Comparison of ENCODE assay signal across 8 cellular contexts in the genomic region with DNA sequence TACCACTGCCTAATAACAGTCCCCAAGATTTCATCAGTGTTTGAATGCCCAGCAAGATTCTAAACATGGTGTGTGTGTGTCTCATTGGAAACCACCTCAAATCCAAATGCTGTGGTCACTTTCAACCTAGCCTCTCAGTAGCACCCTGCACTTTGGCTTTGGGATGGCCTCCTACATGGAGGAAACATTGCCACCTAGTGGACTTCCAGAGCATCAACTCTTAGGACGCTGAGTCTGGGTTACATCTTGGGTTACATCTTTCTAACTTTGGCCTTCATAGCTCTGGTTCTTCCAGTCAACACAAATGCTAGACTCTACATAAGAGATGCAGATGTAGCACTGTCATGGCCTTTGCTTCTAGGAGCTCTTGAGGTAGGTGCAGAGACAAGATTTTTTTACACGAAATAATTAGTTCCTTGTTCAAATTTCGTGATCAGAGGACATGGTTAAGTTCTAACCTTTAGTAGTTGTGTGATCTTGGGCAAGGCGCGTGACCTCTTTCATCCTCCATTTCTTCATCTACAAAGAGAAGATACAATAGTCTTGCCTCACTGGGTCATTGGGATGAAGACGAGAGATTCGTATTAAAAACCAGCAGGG.
A peak's percentile ranks its signal among the peaks of the same experiment; 100 is the strongest.
DNase-seq lines count a peak whose midpoint lies in the region; ATAC-seq and TF ChIP-seq lines count a peak whose summit lies in the region.

No MANE protein-coding gene starts in this region.

- in situ Hi-C loops in G401 (cut with HindIII; ENCODE audit: low sequenced_read_pairs): no loop called here

- H4K20me1 ChIP-seq in Karpas-422 (ENCODE audit: insufficient read depth, low read depth, low read length): no peaks in the 10 kb centered on the region
- H4K20me1 ChIP-seq in PC-9 (ENCODE audit: insufficient read depth): no peaks in the 10 kb centered on the region

- H3K4me1 ChIP-seq in Karpas-422 (ENCODE audit: low read length) (no peaks in the 10 kb centered on the region), PC-9 (replicated peaks; ENCODE audit: insufficient read depth) (no peaks in the 10 kb centered on the region), right lobe of liver (no peaks in the 10 kb centered on the region), aorta (ENCODE audit: control insufficient read depth in 1 of 2, insufficient read depth in 2 of 2, low read length in 2 of 2) (no peaks in the 10 kb centered on the region)

- WGBS in right lobe of liver (ENCODE audit: insufficient coverage, low coverage, low lambda C conversion rate, missing lambda C conversion rate): 57% methylated on average over 7 of the region's 7 CpGs
- WGBS in aorta, 2 donors: 79 to 82% methylated on average over 7 of the region's 7 CpGs

- H3K9me3 ChIP-seq in Karpas-422 (ENCODE audit: low read length) (no peaks in the 10 kb centered on the region), PC-9 (ENCODE audit: insufficient read depth, low read depth) (no peaks in the 10 kb centered on the region), right lobe of liver (no peaks in the 10 kb centered on the region), aorta (ENCODE audit: control insufficient read depth, low read length) (peaks cover 2% of the 10 kb centered on the region)

- no TSS peak for BruUV-seq in PC-9 (replicated peaks; lab: Mats Ljungman, UMichigan)

- no peak for TF ChIP-seq POLR2A in right lobe of liver (IDR thresholded peaks at IDR 0.05)

- no peaks in the 10 kb centered on the region for H3K36me3 ChIP-seq in Karpas-422 (ENCODE audit: insufficient read depth, low read length)
- no peaks in the 10 kb centered on the region for H3K36me3 ChIP-seq in PC-9 (ENCODE audit: low read depth)
- H3K36me3 ChIP-seq in right lobe of liver: no peaks in the 10 kb centered on the region
- no peaks in the 10 kb centered on the region for H3K36me3 ChIP-seq in aorta (ENCODE audit: control insufficient read depth in 1 of 2, insufficient read depth in 2 of 2, low read length in 1 of 2)

- H2AFZ ChIP-seq in Karpas-422 (ENCODE audit: low read length) (no peak overlapping the region), PC-9 (no peak overlapping the region)

- intact Hi-C loops in PC-9 (cut with micrococcal nuclease; ENCODE audit: unreplicated experiment) (loop anchor here (1.0 to 10.0 kb wide), 8 partner anchors 263 to 1343 kb away; partner anchors contain the start of genes FLVCR2 and IFT43), right lobe of liver (cut with DNase I) (no loop called here), aorta (cut with DNase I) (loop anchor here in 1 of 2 donors (5.0 kb wide), 1 partner anchor 190 kb away; no protein-coding TSS in a partner anchor)

- no peak overlapping the region for H3K4me2 ChIP-seq in Karpas-422 (ENCODE audit: low read depth, low read length, poor library complexity, severe bottlenecking)
- no peak overlapping the region for H3K4me2 ChIP-seq in PC-9

- H3K79me2 ChIP-seq in Karpas-422 (ENCODE audit: low read length) (no peaks in the 10 kb centered on the region), PC-9 (ENCODE audit: low read depth) (no peaks in the 10 kb centered on the region)

- ATAC-seq in right lobe of liver (peak; percentile 83 to 92 (median 88)), aorta (ENCODE audit: low FRiP score) (peak; percentile 65), GM21723 (IDR thresholded peaks at IDR 0.05; ENCODE audit: unreplicated experiment) (no peak)

- DNase-seq in A172 (ENCODE audit: low spot score): peak; percentile 50
- DNase-seq in G401 (ENCODE audit: low spot score): peak; percentile 48
- DNase-seq in Karpas-422: peak; percentile 87
- peak; percentile 47 to 52 for DNase-seq in PC-9
- DNase-seq in coronary artery (ENCODE audit: low spot score): no peak
- peak in 1 of 3 donors; percentile 50 for DNase-seq in right lobe of liver
- no peak for DNase-seq in aorta

- POLR2A ChIA-PET in PC-9 (lab: Charles Lee; ENCODE audit: unreplicated experiment): no interaction called here

- H3K27ac ChIP-seq in Karpas-422 (ENCODE audit: low read length) (no peak overlapping the region), PC-9 (no peak overlapping the region), coronary artery (no peak overlapping the region), right lobe of liver (no peak overlapping the region), aorta (ENCODE audit: low read depth in 1 of 2, low read length in 2 of 2) (no peak overlapping the region)

- no peak overlapping the region for H3K9ac ChIP-seq in Karpas-422 (ENCODE audit: low read length)

- H3K27me3 ChIP-seq in Karpas-422 (ENCODE audit: low read length) (no peaks in the 10 kb centered on the region), PC-9 (ENCODE audit: insufficient read depth, low read depth) (peaks cover 89% of the 10 kb centered on the region), right lobe of liver (no peaks in the 10 kb centered on the region), aorta (ENCODE audit: control insufficient read depth in 1 of 2, insufficient read depth in 2 of 2, low read length in 1 of 2) (no peaks in the 10 kb centered on the region)

- CTCF ChIA-PET in PC-9 (lab: Charles Lee): interaction anchor here (0.5 to 1.3 kb wide), 6 partner anchors 164 to 1113 kb away, joined by 3 to 9 read pairs (median 4); no protein-coding TSS in a partner anchor

- no peaks in the 10 kb centered on the region for H3K9me2 ChIP-seq in Karpas-422 (replicated peaks; ENCODE audit: insufficient read depth, low read length)
- H3K9me2 ChIP-seq in PC-9 (ENCODE audit: insufficient read depth): no peaks in the 10 kb centered on the region

- H3K4me3 ChIP-seq in Karpas-422 (ENCODE audit: low read length): no peak overlapping the region
- H3K4me3 ChIP-seq in PC-9: no peak overlapping the region
- H3K4me3 ChIP-seq in coronary artery: no peak overlapping the region
- H3K4me3 ChIP-seq in right lobe of liver: no peak overlapping the region
- H3K4me3 ChIP-seq in aorta (ENCODE audit: low read length in 2 of 2): no peak overlapping the region

- TF ChIP-seq CTCF in PC-9 (conservative IDR thresholded peaks at IDR 0.05): peak; percentile 95
- peak; percentile 27 for TF ChIP-seq CTCF in coronary artery (IDR thresholded peaks at IDR 0.05)
- peak; percentile 64 to 85 (median 79) for TF ChIP-seq CTCF in right lobe of liver (IDR thresholded peaks at IDR 0.05)

- no peaks in the 10 kb centered on the region for H3F3A ChIP-seq in PC-9 (ENCODE audit: insufficient read depth, low read depth)

Comparison
In these comparisons a context has a peak if more than half of its experiments do, and no peak if none do; other contexts are left out.
1. DNase-seq: peak in A172 (single experiment), G401 (single experiment), Karpas-422 (single experiment) and PC-9 (2 of 2); none in coronary artery (single experiment) and aorta (0 of 2).
2. CTCF ChIP-seq: peak in every context shown above with its lines; median percentile 95 in PC-9; 79 in right lobe of liver; 27 in coronary artery.